Comparison of ENCODE assay signal across 9 cellular contexts in the genomic region with DNA sequence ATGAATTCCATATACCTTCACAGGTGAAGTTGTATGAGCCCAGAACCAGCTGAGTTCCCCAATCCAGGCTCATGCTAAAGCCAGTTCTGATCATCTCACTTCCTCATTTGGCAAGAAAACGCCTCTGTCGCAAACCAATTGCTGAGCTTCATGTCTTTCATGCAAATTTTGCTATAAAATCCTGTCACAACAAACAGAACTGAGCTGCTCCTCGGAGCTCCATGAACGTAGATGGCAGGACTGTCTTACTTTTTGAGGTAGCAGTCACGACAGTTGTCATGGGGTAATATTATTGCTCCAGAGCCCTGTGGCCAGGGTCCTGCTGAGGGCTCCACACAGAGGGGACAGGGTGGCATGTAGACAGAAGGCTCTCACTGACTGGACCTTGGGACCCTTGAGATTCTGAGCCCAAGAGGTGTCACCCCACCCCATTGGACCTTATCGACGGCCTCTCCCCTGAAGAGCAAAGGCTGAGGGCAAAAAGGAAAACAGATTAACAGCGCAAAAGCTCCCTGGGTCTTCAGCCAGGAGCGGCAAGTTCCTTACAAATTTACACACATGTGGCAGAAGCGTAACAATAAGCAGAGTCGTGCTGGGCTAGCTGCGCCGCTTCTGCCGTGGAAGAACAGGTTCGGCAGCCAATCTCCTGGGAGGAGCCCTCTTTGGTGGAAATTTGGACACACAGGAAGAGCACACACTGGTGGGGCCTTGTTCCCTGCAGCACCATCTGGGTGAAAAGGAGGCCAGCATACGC.
DNase-seq lines count a peak whose midpoint lies in the region; ATAC-seq and TF ChIP-seq lines count a peak whose summit lies in the region.
"Had no signal": no experiment of that assay in that cellular context is flagged by ENCODE, and none has a peak within 500 bp of the region (broad histone marks: within the 10 kb centered on the region; RNA-seq: fewer than 3 reads in every experiment).

No MANE protein-coding gene starts in this region.

- peaks cover 2% of the 10 kb centered on the region for H3K27me3 Mint-ChIP-seq in activated B cell treated with CpG ODN at 0.5 μM for 24 hours

- H3K4me1 Mint-ChIP-seq in activated B cell treated with CpG ODN at 0.5 μM for 24 hours: peaks cover 42% of the 10 kb centered on the region

- no peak for TF ChIP-seq EP300 in stomach (IDR thresholded peaks at IDR 0.05)

- peak; percentile 65 for ATAC-seq in HG03175 (IDR thresholded peaks at IDR 0.05; ENCODE audit: unreplicated experiment)
- ATAC-seq in activated B cell treated with CpG ODN at 0.5 μM for 24 hours (ENCODE audit: low read depth): peak; percentile 91
- no peak for ATAC-seq in activated CD4-positive, CD25-positive, alpha-beta regulatory T cell treated with anti-CD3 and anti-CD28 coated beads, Interleukin-2, amount 50 U/mL, for 24 hours

- 42 to 53% (median 43%) methylated on average over 16 of the region's 16 CpGs for WGBS in stomach, 5 donors

- CTCF ChIA-PET in activated B cell treated with CpG ODN at 0.5 μM for 24 hours (lab: Charles Lee): interaction anchor here (0.7 to 0.9 kb wide), 2 partner anchors 176 to 259 kb away, joined by 3 to 4 read pairs; no protein-coding TSS in a partner anchor

- no peaks in the 10 kb centered on the region for H3K9me3 ChIP-seq in stomach

- DNase-seq in GM19240 (ENCODE audit: insufficient read length, low spot score) (peak; percentile 29), activated B cell treated with CpG ODN at 0.5 μM for 24 hours (peak; percentile 24), stomach (peak; percentile 64), activated T-cell treated with anti-CD3 and anti-CD28 coated beads for 4 hours (no peak), NCI-H1105 (lab: John Stamatoyannopoulos, UW) (no peak), NCI-H510A treated with DMSO at 0.1 percent for 48 hours (lab: John Stamatoyannopoulos, UW) (no peak)
- DNase-seq: activated naive CD4-positive, alpha-beta T cell treated with anti-CD3 and anti-CD28 coated beads for 36 hours had no signal

- POLR2A ChIA-PET in activated B cell treated with CpG ODN at 0.5 μM for 24 hours (lab: Charles Lee): interaction anchor here (0.6 to 1.2 kb wide), 9 partner anchors 10 to 847 kb away, joined by 3 to 6 read pairs (median 3); a partner anchor contains a TSS

- TF ChIP-seq CTCF in activated B cell treated with CpG ODN at 0.5 μM for 24 hours (IDR thresholded peaks at IDR 0.05): no peak
- no peak for TF ChIP-seq CTCF in stomach (IDR thresholded peaks at IDR 0.05)

- H3K4me1 ChIP-seq in stomach: peaks cover 8 to 21% (median 16%) of the 10 kb centered on the region in 4 donors

- H3K36me3 Mint-ChIP-seq in activated B cell treated with CpG ODN at 0.5 μM for 24 hours (ENCODE audit: low read depth): no peaks in the 10 kb centered on the region

- H3K4me3 ChIP-seq in stomach: peak overlapping the region in 2 of 4 donors; percentile 9 to 18

- H3K4me3 Mint-ChIP-seq in activated B cell treated with CpG ODN at 0.5 μM for 24 hours: peak overlapping the region; percentile 72
- H3K4me3 Mint-ChIP-seq: activated naive CD4-positive, alpha-beta T cell treated with anti-CD3 and anti-CD28 coated beads for 36 hours had no signal

- no peaks in the 10 kb centered on the region for H3K27me3 ChIP-seq in stomach

- peak overlapping the region; percentile 81 for H3K27ac Mint-ChIP-seq in activated B cell treated with CpG ODN at 0.5 μM for 24 hours
- H3K27ac Mint-ChIP-seq: activated naive CD4-positive, alpha-beta T cell treated with anti-CD3 and anti-CD28 coated beads for 36 hours had no signal

- TF ChIP-seq POLR2A in stomach (IDR thresholded peaks at IDR 0.05): no peak

- intact Hi-C loops in activated B cell treated with CpG ODN at 0.5 μM for 24 hours (cut with micrococcal nuclease): loop anchor here (1.0 to 2.0 kb wide), 4 partner anchors 10 to 262 kb away; no protein-coding TSS in a partner anchor
- intact Hi-C loops in stomach (cut with DNase I; ENCODE audit: low total_unique reads): no loop called here

- H3K36me3 ChIP-seq in stomach: no peaks in the 10 kb centered on the region

- no peaks in the 10 kb centered on the region for H3K9me3 Mint-ChIP-seq in activated B cell treated with CpG ODN at 0.5 μM for 24 hours
- H3K9me3 Mint-ChIP-seq: activated naive CD4-positive, alpha-beta T cell treated with anti-CD3 and anti-CD28 coated beads for 36 hours had no signal

- H3K27ac ChIP-seq in stomach: peak overlapping the region; percentile 80 to 92 (median 86)

Comparison
In these comparisons a context has a peak if more than half of its experiments do, and no peak if none do; other contexts are left out.
1. DNase-seq: peak in GM19240 (single experiment), activated B cell treated with CpG ODN at 0.5 μM for 24 hours (single experiment) and stomach (single experiment); none in activated T-cell treated with anti-CD3 and anti-CD28 coated beads for 4 hours (single experiment), NCI-H1105 (single experiment) and NCI-H510A treated with DMSO at 0.1 percent for 48 hours (single experiment).
2. ATAC-seq: peak in HG03175 (single experiment) and activated B cell treated with CpG ODN at 0.5 μM for 24 hours (single experiment); none in activated CD4-positive, CD25-positive, alpha-beta regulatory T cell treated with anti-CD3 and anti-CD28 coated beads, Interleukin-2, amount 50 U/mL, for 24 hours (0 of 2).